In genomic region chr2:157257312-157258252, GRCh38 we compare ENCODE assay signal across 9 cellular contexts. TPM values are rescaled to one million over a fixed set of nuclear protein-coding genes. Genes with fewer than 3 reads are reported as not detected.
A peak's percentile ranks its signal among the peaks of the same experiment; 100 is the strongest.
DNase-seq lines count a peak whose midpoint lies in the region; ATAC-seq and TF ChIP-seq lines count a peak whose summit lies in the region.
"Had no signal": no experiment of that assay in that cellular context is flagged by ENCODE, and none has a peak within 500 bp of the region (broad histone marks: within the 10 kb centered on the region; RNA-seq: fewer than 3 reads in every experiment).

Gene GALNT5, plus strand, starts transcription at chr2:157257705. Its CDS starts 378 bp downstream, at chr2:157258083.

- H3K4me1 ChIP-seq in breast epithelium (no peaks in the 10 kb centered on the region), aorta (ENCODE audit: control insufficient read depth in 1 of 2, insufficient read depth in 2 of 2, low read length in 2 of 2) (peaks cover 4 to 6% of the 10 kb centered on the region in 2 donors)

- CTCF ChIA-PET in MCF 10A (lab: Yijun Ruan, JAX): no interaction called here

- H3K36me3 Mint-ChIP-seq in MCF 10A (ENCODE audit: insufficient read depth, unreplicated experiment): no peaks in the 10 kb centered on the region

- no TSS peak for BruUV-seq in MCF 10A (replicated peaks; lab: Mats Ljungman, UMichigan)

- POLR2A ChIA-PET in MCF 10A (lab: Yijun Ruan, JAX): no interaction called here

- peak within 1 kb of the TSS; percentile 29 to 62 (median 44) for H3K4me3 ChIP-seq in breast epithelium
- H3K4me3 ChIP-seq in choroid plexus epithelial cell (ENCODE audit: low read depth, low read length): peak within 1 kb of the TSS; percentile 56
- H3K4me3 ChIP-seq in lower leg skin (ENCODE audit: low read depth, poor library complexity, severe bottlenecking): peak within 1 kb of the TSS; percentile 15
- peak within 1 kb of the TSS; percentile 3 to 53 for H3K4me3 ChIP-seq in aorta (ENCODE audit: low read length in 2 of 2)

- no peaks in the 10 kb centered on the region for H3K27me3 Mint-ChIP-seq in MCF 10A (ENCODE audit: insufficient read depth, unreplicated experiment)

- H3K4me1 Mint-ChIP-seq in MCF 10A (ENCODE audit: insufficient read depth, unreplicated experiment): peaks cover 14% of the 10 kb centered on the region

- TF ChIP-seq POLR2A in breast epithelium (IDR thresholded peaks at IDR 0.05): no peak
- TF ChIP-seq POLR2A in lower leg skin (IDR thresholded peaks at IDR 0.05): no peak

- intact Hi-C loops in breast epithelium (cut with DNase I; ENCODE audit: low total_unique reads): no loop called here
- intact Hi-C loops in MCF 10A (cut with micrococcal nuclease): no loop called here
- intact Hi-C loops in lower leg skin (cut with DNase I; ENCODE audit: low total_unique reads): no loop called here
- intact Hi-C loops in aorta (cut with DNase I): no loop called here

- peak within 1 kb of the TSS; percentile 48 to 64 for H3K27ac ChIP-seq in breast epithelium
- peak within 1 kb of the TSS in 1 of 2 donors; percentile 64 for H3K27ac ChIP-seq in aorta (ENCODE audit: low read depth in 1 of 2, low read length in 2 of 2)

- ATAC-seq in aorta (ENCODE audit: low FRiP score) (peak; percentile 22), GM19452 (IDR thresholded peaks at IDR 0.05; ENCODE audit: unreplicated experiment) (no peak), GM21367 (IDR thresholded peaks at IDR 0.05; ENCODE audit: unreplicated experiment) (no peak)

- 4 to 6% methylated on average over 15 of the region's 15 CpGs for WGBS in lower leg skin, 2 donors
- WGBS in aorta, 2 donors: 9 to 10% methylated on average over 15 of the region's 15 CpGs

- H3K9me3 ChIP-seq in breast epithelium: no peaks in the 10 kb centered on the region
- no peaks in the 10 kb centered on the region for H3K9me3 ChIP-seq in aorta (ENCODE audit: control insufficient read depth, low read length)

- DNase-seq in breast epithelium (ENCODE audit: low spot score in 2 of 2): no peak
- DNase-seq in MCF 10A (ENCODE audit: unreplicated experiment): no peak
- peak; percentile 67 for DNase-seq in choroid plexus epithelial cell (ENCODE audit: low read depth)
- DNase-seq in lower leg skin (ENCODE audit: low spot score in 2 of 2): no peak
- no peak for DNase-seq in aorta
- DNase-seq in NCI-H1436 (lab: John Stamatoyannopoulos, UW): no peak
- DNase-seq: DND-41 had no signal

- H3K27me3 ChIP-seq in breast epithelium (no peaks in the 10 kb centered on the region), aorta (ENCODE audit: control insufficient read depth in 1 of 2, insufficient read depth in 2 of 2, low read length in 1 of 2) (no peaks in the 10 kb centered on the region)

- no peak within 1 kb of the TSS for H3K4me3 Mint-ChIP-seq in MCF 10A (ENCODE audit: unreplicated experiment)

- no peak within 1 kb of the TSS for H3K27ac Mint-ChIP-seq in MCF 10A (ENCODE audit: low read depth, unreplicated experiment)

- TF ChIP-seq CTCF in breast epithelium (IDR thresholded peaks at IDR 0.05) (no peak), MCF 10A (IDR thresholded peaks at IDR 0.05; ENCODE audit: unreplicated experiment) (no peak), choroid plexus epithelial cell (conservative IDR thresholded peaks at IDR 0.05; ENCODE audit: low read depth, low read length) (no peak), lower leg skin (IDR thresholded peaks at IDR 0.05) (no peak)

- H3K9me3 Mint-ChIP-seq in MCF 10A (ENCODE audit: unreplicated experiment): no peaks in the 10 kb centered on the region

- no peaks in the 10 kb centered on the region for H3K36me3 ChIP-seq in breast epithelium
- H3K36me3 ChIP-seq in aorta (ENCODE audit: control insufficient read depth in 1 of 2, insufficient read depth in 2 of 2, low read length in 1 of 2): no peaks in the 10 kb centered on the region

RNA-seq across cellular contexts. Expression of gene GALNT5, which starts in this region (rescaled TPM):
- 1 to 10 TPM in 2 of 3 donors, under 1 TPM in 1; 0.16 to 2.0 (median 1.6) TPM for total RNA-seq in breast epithelium
- total RNA-seq in MCF 10A (2022): not detected in 2 replicates
- total RNA-seq in lower leg skin: under 1 TPM; 0.08 to 0.71 (median 0.44) TPM
- 1 to 10 TPM; 3.2 to 4.5 TPM for total RNA-seq in aorta
- polyA plus RNA-seq in aorta: under 1 TPM; 0.88 to 0.90 TPM
